ENCODE assay signal across 19 cellular contexts in genomic region chr14:33774866-33775519, GRCh38.
DNase-seq lines count a peak whose midpoint lies in the region; ATAC-seq, FAIRE-seq and TF ChIP-seq lines count a peak whose summit lies in the region.
"Had no signal": no experiment of that assay in that cellular context is flagged by ENCODE, and none has a peak within 500 bp of the region (broad histone marks: within the 10 kb centered on the region; RNA-seq: fewer than 3 reads in every experiment).

No MANE protein-coding gene starts in this region.

- no peak overlapping the region for H3K4me3 ChIP-seq in bronchial epithelial cell (ENCODE audit: low read depth, low read length)
- H3K4me3 ChIP-seq in gastroesophageal sphincter, result no peak overlapping the region
- H3K4me3 ChIP-seq: BLaER1 treated with 17β-estradiol and CSF1 and Interleukin-3, amounts not matched to agents 10 nM and 100 nM had no signal

- WGBS in gastroesophageal sphincter (ENCODE audit: low coverage in 1 of 2), 2 donors, result 49 to 75% methylated on average over 5 of the region's 10 CpGs

- no peaks in the 10 kb centered on the region for H3K4me1 ChIP-seq in gastroesophageal sphincter

- FAIRE-seq in bronchial epithelial cell (lab: Jason Lieb, UNC), result no peak
- FAIRE-seq: G401.6 had no signal

- peaks cover 2% of the 10 kb centered on the region for H3K27me3 ChIP-seq in bronchial epithelial cell (ENCODE audit: control insufficient read depth, insufficient read depth, low read length)
- H3K27me3 ChIP-seq in gastroesophageal sphincter, result no peaks in the 10 kb centered on the region
- H3K27me3 ChIP-seq: BLaER1 treated with 17β-estradiol and CSF1 and Interleukin-3, amounts not matched to agents 10 nM and 100 nM had no signal

- TF ChIP-seq CTCF in bronchial epithelial cell (IDR thresholded peaks at IDR 0.05; ENCODE audit: insufficient read depth, low read length, severe bottlenecking), result no peak
- no peak for TF ChIP-seq CTCF in gastroesophageal sphincter (IDR thresholded peaks at IDR 0.05)

- TF ChIP-seq POLR2A in gastroesophageal sphincter (IDR thresholded peaks at IDR 0.05), result no peak

- no peaks in the 10 kb centered on the region for H3K36me3 ChIP-seq in bronchial epithelial cell (ENCODE audit: control insufficient read depth, insufficient read depth, low read length)
- H3K36me3 ChIP-seq in gastroesophageal sphincter, result no peaks in the 10 kb centered on the region
- H3K36me3 ChIP-seq: BLaER1 treated with 17β-estradiol and CSF1 and Interleukin-3, amounts not matched to agents 10 nM and 100 nM had no signal

- DNase-seq in A172 (ENCODE audit: low spot score) (peak; percentile 23), ELR (ENCODE audit: low read depth) (peak; percentile 17), bronchial epithelial cell (ENCODE audit: low read depth) (peak; percentile 8), iris pigment epithelial cell (ENCODE audit: low read depth) (peak; percentile 34), LoVo (ENCODE audit: low spot score) (no peak), NK-92 (lab: John Stamatoyannopoulos, UW; ENCODE audit: unreplicated experiment) (no peak)
- DNase-seq in activated T-cell treated with anti-CD3 and anti-CD28 coated beads, Interleukin-2, amount 50 U/mL, for 1 hour, result no peak
- DNase-seq: DMS79 treated with DMSO at 0.1 percent for 48 hours, H7, NCI-H1105, NCI-H1694, NCI-H2081 treated with DMSO at 0.1 percent for 48 hours, NCI-H446 treated with DMSO at 0.1 percent for 48 hours, RPMI8226, SHP77 treated with DMSO at 0.1 percent for 48 hours, SK-N-SH had no signal

- H3K27ac ChIP-seq in gastroesophageal sphincter, result no peak overlapping the region
- H3K27ac ChIP-seq: BLaER1 treated with 17β-estradiol and CSF1 and Interleukin-3, amounts not matched to agents 10 nM and 100 nM had no signal

- no peak for TF ChIP-seq EP300 in gastroesophageal sphincter (IDR thresholded peaks at IDR 0.05)

- H3K9me3 ChIP-seq in gastroesophageal sphincter, result no peaks in the 10 kb centered on the region
- H3K9me3 ChIP-seq: BLaER1 treated with 17β-estradiol and CSF1 and Interleukin-3, amounts not matched to agents 10 nM and 100 nM; SK-N-SH had no signal

- no peak for ATAC-seq in gastroesophageal sphincter

Comparison
In these comparisons a context has a peak if more than half of its experiments do, and no peak if none do; other contexts are left out.
1. DNase-seq: peak in A172 (single experiment), ELR (single experiment), bronchial epithelial cell (single experiment) and iris pigment epithelial cell (single experiment); none in activated T-cell treated with anti-CD3 and anti-CD28 coated beads, Interleukin-2, amount 50 U/mL, for 1 hour (single experiment), LoVo (single experiment) and NK-92 (single experiment).